ENCODE assay signal across 8 cellular contexts in genomic region chr12:26845057-26845666, GRCh38. TPM values are rescaled to one million over a fixed set of nuclear protein-coding genes. Genes with fewer than 3 reads are reported as not detected.
DNase-seq lines count a peak whose midpoint lies in the region; ATAC-seq and TF ChIP-seq lines count a peak whose summit lies in the region.

No MANE protein-coding gene starts in this region.

- H3K27ac ChIP-seq in CD4-positive, alpha-beta T cell (ENCODE audit: low read depth, low read length), result no peak overlapping the region
- no peak overlapping the region for H3K27ac ChIP-seq in sigmoid colon
- H3K27ac ChIP-seq in RWPE1, result no peak overlapping the region

- peaks cover 0 to 8% (median 3%) of the 10 kb centered on the region in 4 donors for H3K4me1 ChIP-seq in sigmoid colon

- no peaks in the 10 kb centered on the region for H3K9me3 Mint-ChIP-seq in CD4-positive, alpha-beta T cell
- no peaks in the 10 kb centered on the region for H3K9me3 Mint-ChIP-seq in activated B cell treated with CpG ODN at 0.5 μM for 24 hours

- no peaks in the 10 kb centered on the region for H3K36me3 Mint-ChIP-seq in CD4-positive, alpha-beta T cell (ENCODE audit: low read depth)
- no peaks in the 10 kb centered on the region for H3K36me3 Mint-ChIP-seq in activated B cell treated with CpG ODN at 0.5 μM for 24 hours (ENCODE audit: low read depth)

- H3K4me1 Mint-ChIP-seq in CD4-positive, alpha-beta T cell (ENCODE audit: low read depth), result peaks cover 16% of the 10 kb centered on the region
- peaks cover 20% of the 10 kb centered on the region for H3K4me1 Mint-ChIP-seq in activated B cell treated with CpG ODN at 0.5 μM for 24 hours

- H3K36me3 ChIP-seq in sigmoid colon, result no peaks in the 10 kb centered on the region

- ATAC-seq in CD4-positive, alpha-beta T cell (ENCODE audit: poor library complexity), result no peak
- ATAC-seq in activated B cell treated with CpG ODN at 0.5 μM for 24 hours (ENCODE audit: low read depth) (peak; percentile 37), GM21526 (IDR thresholded peaks at IDR 0.05; ENCODE audit: low FRiP score, unreplicated experiment) (no peak)

- TF ChIP-seq CTCF in CD4-positive, alpha-beta T cell (IDR thresholded peaks at IDR 0.05), result peak; percentile 63
- TF ChIP-seq CTCF in activated B cell treated with CpG ODN at 0.5 μM for 24 hours (IDR thresholded peaks at IDR 0.05) (no peak), sigmoid colon (IDR thresholded peaks at IDR 0.05) (peak; percentile 41 to 68 (median 64)), RWPE1 (conservative IDR thresholded peaks at IDR 0.05; ENCODE audit: low read depth) (no peak)

- no peak overlapping the region for H3K4me3 ChIP-seq in sigmoid colon

- CTCF ChIA-PET in CD4-positive, alpha-beta T cell (lab: Charles Lee), result interaction anchor here (1.0 to 4.7 kb wide), 3 partner anchors 9 to 40 kb away, joined by 3 to 19 read pairs (median 3); partner anchors contain the start of gene ITPR2
- CTCF ChIA-PET in activated B cell treated with CpG ODN at 0.5 μM for 24 hours (lab: Charles Lee) (interaction anchor here (0.9 to 2.0 kb wide), 7 partner anchors 9 to 185 kb away, joined by 3 to 22 read pairs (median 4); partner anchors contain the start of gene ITPR2), RWPE1 (lab: Yijun Ruan, JAX) (interaction anchor here (0.6 to 1.6 kb wide), 3 partner anchors 12 to 748 kb away, joined by 4 to 7 read pairs (median 4); partner anchors contain the start of gene ITPR2)

- POLR2A ChIA-PET in CD4-positive, alpha-beta T cell (lab: Charles Lee), result interaction anchor here (0.6 to 1.4 kb wide), 2 partner anchors 11 to 28 kb away, joined by 4 to 5 read pairs; no protein-coding TSS in a partner anchor
- POLR2A ChIA-PET in activated B cell treated with CpG ODN at 0.5 μM for 24 hours (lab: Charles Lee) (interaction anchor here (0.6 to 4.1 kb wide), 2 partner anchors 12 to 348 kb away, joined by 3 to 31 read pairs; partner anchors contain the start of gene ITPR2), RWPE1 (lab: Yijun Ruan, JAX; ENCODE audit: low non-redundant PET) (no interaction called here)

- no peak for TF ChIP-seq EP300 in sigmoid colon (IDR thresholded peaks at IDR 0.05)

- no peak overlapping the region for H3K27ac Mint-ChIP-seq in CD4-positive, alpha-beta T cell
- no peak overlapping the region for H3K27ac Mint-ChIP-seq in activated B cell treated with CpG ODN at 0.5 μM for 24 hours

- H3K9me3 ChIP-seq in CD4-positive, alpha-beta T cell (ENCODE audit: control insufficient read depth, low read length), result no peaks in the 10 kb centered on the region
- no peaks in the 10 kb centered on the region for H3K9me3 ChIP-seq in sigmoid colon

- H3K27me3 ChIP-seq in CD4-positive, alpha-beta T cell (ENCODE audit: control insufficient read depth, insufficient read depth, low read length), result no peaks in the 10 kb centered on the region
- H3K27me3 ChIP-seq in sigmoid colon, result no peaks in the 10 kb centered on the region

- no peak overlapping the region for H3K4me3 Mint-ChIP-seq in CD4-positive, alpha-beta T cell
- no peak overlapping the region for H3K4me3 Mint-ChIP-seq in activated B cell treated with CpG ODN at 0.5 μM for 24 hours

- intact Hi-C loops in CD4-positive, alpha-beta T cell (cut with DNase I, micrococcal nuclease), result no loop called here
- intact Hi-C loops in activated B cell treated with CpG ODN at 0.5 μM for 24 hours (cut with micrococcal nuclease) (loop anchor here (5.0 kb wide), 1 partner anchor 92 kb away; the partner anchor contains the start of genes FGFR1OP2 and INTS13), cardiac septum (cut with DNase I) (no loop called here), sigmoid colon (cut with DNase I) (no loop called here)

- H3K27me3 Mint-ChIP-seq in CD4-positive, alpha-beta T cell, result peaks cover 13% of the 10 kb centered on the region
- no peaks in the 10 kb centered on the region for H3K27me3 Mint-ChIP-seq in activated B cell treated with CpG ODN at 0.5 μM for 24 hours

- 22 to 53% methylated on average over 11 of the region's 11 CpGs for WGBS in sigmoid colon, 2 donors

- TF ChIP-seq POLR2A in sigmoid colon (IDR thresholded peaks at IDR 0.05), result no peak

- peak in 1 of 10 experiments; percentile 16 for DNase-seq in CD4-positive, alpha-beta T cell
- DNase-seq in HK-2 (ENCODE audit: unreplicated experiment), result peak; percentile 56
- DNase-seq in activated B cell treated with CpG ODN at 0.5 μM for 24 hours, result no peak
- DNase-seq in cardiac septum (ENCODE audit: low spot score), result peak; percentile 76
- peak; percentile 81 for DNase-seq in sigmoid colon
- DNase-seq in DMS79 (lab: John Stamatoyannopoulos, UW), result no peak
- no peak for DNase-seq in RWPE1 (ENCODE audit: low spot score)

RNA-seq across cellular contexts. Expression of gene ITPR2, which starts 12.2 kb away (rescaled TPM):
- total RNA-seq in CD4-positive, alpha-beta T cell, result 10 to 100 TPM; 28.8 to 29.9 TPM
- total RNA-seq in activated B cell treated with CpG ODN at 0.5 μM for 24 hours, result 66.3 and 74.5 TPM in 2 replicates
- total RNA-seq in cardiac septum, result 20.9 TPM
- total RNA-seq in sigmoid colon, result 10 to 100 TPM; 58.9 to 78.1 (median 64.0) TPM
- polyA plus RNA-seq in sigmoid colon, result 1 to 10 TPM; 1.4 to 6.2 (median 1.8) TPM

Comparison
In these comparisons a context has a peak if more than half of its experiments do, and no peak if none do; other contexts are left out.
1. DNase-seq: peak in HK-2 (single experiment), cardiac septum (single experiment) and sigmoid colon (single experiment); none in activated B cell treated with CpG ODN at 0.5 μM for 24 hours (single experiment), DMS79 (single experiment) and RWPE1 (single experiment).
2. CTCF ChIP-seq: peak in CD4-positive, alpha-beta T cell (single experiment) and sigmoid colon (4 of 4); none in activated B cell treated with CpG ODN at 0.5 μM for 24 hours (single experiment) and RWPE1 (single experiment).